1 cellular context compared by ENCODE assay signal in genomic region chrX:48919360-48919821, GRCh38.
TF ChIP-seq lines count a peak whose summit lies in the region.

No MANE protein-coding gene starts in this region.

TF ChIP-seq in endothelial cell of umbilical vein, 7 proteins besides CTCF, POLR2A, EP300 and RAD21:
- no peak for TF ChIP-seq POLR2AphosphoS5 (IDR thresholded peaks at IDR 0.05; ENCODE audit: insufficient read depth, low read depth, low read length)
TF ChIP-seq in endothelial cell of umbilical vein: peak in this region for 0.
